Comparison of ENCODE assay signal across 22 cellular contexts in the genomic region with DNA sequence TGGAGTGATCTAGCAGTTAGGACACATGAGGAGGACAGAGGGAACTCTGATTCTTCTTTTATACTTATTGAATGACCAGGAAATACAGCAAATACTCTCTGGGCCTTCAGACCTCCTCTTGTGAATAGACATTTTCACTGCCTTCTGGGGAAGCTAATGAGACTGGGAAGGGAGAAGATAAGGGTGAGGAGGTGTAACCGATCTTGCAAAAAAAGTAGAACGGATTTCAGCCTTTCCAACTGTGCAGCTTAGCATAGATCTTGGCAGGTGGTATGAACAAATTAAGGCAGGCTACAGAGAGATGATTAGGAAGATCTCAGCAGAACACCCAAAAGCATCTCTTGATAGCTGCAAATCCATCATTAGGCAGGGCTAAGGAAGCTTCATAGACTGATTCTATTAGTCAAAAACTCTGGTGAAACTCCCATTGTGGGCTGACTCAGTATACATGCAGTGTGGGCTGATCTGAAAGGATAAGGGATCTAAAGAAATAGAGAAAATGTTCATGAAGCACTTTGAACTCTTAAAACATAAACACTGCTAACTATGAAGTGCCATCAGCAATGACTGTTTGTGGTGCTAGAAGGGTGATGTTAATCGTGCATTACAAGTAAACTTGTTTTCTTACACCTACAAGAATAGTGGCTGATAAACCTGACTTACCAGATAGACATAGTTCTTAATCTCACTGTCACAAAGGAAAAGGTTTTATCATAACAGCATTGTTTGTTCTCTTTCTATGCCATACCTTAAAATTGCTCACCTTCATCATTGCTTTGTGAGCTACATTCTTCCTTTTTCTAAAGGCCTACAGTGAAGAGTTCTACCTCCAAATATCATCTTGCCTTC.
"Had no signal": no experiment of that assay in that cellular context is flagged by ENCODE, and none has a peak within 500 bp of the region (broad histone marks: within the 10 kb centered on the region; RNA-seq: fewer than 3 reads in every experiment).

No MANE protein-coding gene starts in this region.

- H3K36me3 ChIP-seq: heart left ventricle, upper lobe of right lung, WERI-Rb-1 had no signal

- H3K9me3 ChIP-seq: upper lobe of right lung had no signal

- H3K79me2 ChIP-seq: parathyroid adenoma had no signal

- H3K4me3 ChIP-seq: heart left ventricle, smooth muscle cell, upper lobe of right lung had no signal

- H3K27me3 Mint-ChIP-seq: brain; central memory CD8-positive, alpha-beta T cell; effector memory CD8-positive, alpha-beta T cell; stimulated activated naive B cell treated with anti-CD40 and anti-IgM and Interleukin-4, amounts not matched to agents 10 μg/mL and 1 μg/mL and 100 μg/mL, for 72 hours had no signal

- H2AFZ ChIP-seq: parathyroid adenoma had no signal

- H3K4me3 Mint-ChIP-seq: activated T-helper 17 cell treated with anti-CD3 and anti-CD28 coated beads, Interleukin-2, amount 50 U/mL, for 72 hours; brain; central memory CD8-positive, alpha-beta T cell; effector memory CD8-positive, alpha-beta T cell; nephron; stimulated activated naive B cell treated with anti-CD40 and anti-IgM and Interleukin-4, amounts not matched to agents 10 μg/mL and 1 μg/mL and 100 μg/mL, for 72 hours; T-cell; T-helper 2 cell treated with Interferon-gamma antibody and Interleukin-4, amounts not matched to agents 5 μg/mL and 100 μg/mL, for 36 hours had no signal

- H3K4me2 ChIP-seq: smooth muscle cell had no signal

- H3K27me3 ChIP-seq: heart left ventricle, upper lobe of right lung had no signal

- H3K27ac Mint-ChIP-seq: activated naive CD4-positive, alpha-beta T cell treated with anti-CD3 and anti-CD28 coated beads, Interleukin-2, amount 50 U/mL, for 72 hours; activated T-helper 17 cell treated with anti-CD3 and anti-CD28 coated beads, Interleukin-2, amount 50 U/mL, for 72 hours; brain; effector memory CD8-positive, alpha-beta T cell; nephron; stimulated activated naive B cell treated with anti-CD40 and anti-IgM and Interleukin-4, amounts not matched to agents 10 μg/mL and 1 μg/mL and 100 μg/mL, for 72 hours; T-cell; T-helper 2 cell treated with Interferon-gamma antibody and Interleukin-4, amounts not matched to agents 5 μg/mL and 100 μg/mL, for 36 hours had no signal

- H3K4me1 ChIP-seq: heart left ventricle, parathyroid adenoma, upper lobe of right lung had no signal

- H3K9me3 Mint-ChIP-seq: activated T-helper 17 cell treated with anti-CD3 and anti-CD28 coated beads, Interleukin-2, amount 50 U/mL, for 72 hours; central memory CD8-positive, alpha-beta T cell had no signal

- H3K36me3 Mint-ChIP-seq: activated naive CD4-positive, alpha-beta T cell treated with anti-CD3 and anti-CD28 coated beads, Interleukin-2, amount 50 U/mL, for 72 hours; brain; stimulated activated naive B cell treated with anti-CD40 and anti-IgM and Interleukin-4, amounts not matched to agents 10 μg/mL and 1 μg/mL and 100 μg/mL, for 72 hours; T-cell had no signal

- H3K27ac ChIP-seq: heart left ventricle, parathyroid adenoma, upper lobe of right lung, WERI-Rb-1 had no signal

- DNase-seq: activated CD4-positive, alpha-beta T cell treated with anti-CD3 and anti-CD28 coated beads for 1 hour; activated CD4-positive, alpha-beta T cell treated with anti-CD3 and anti-CD28 coated beads, Interleukin-2, amount 50 U/mL, for 1 hour; activated T-cell treated with anti-CD3 and anti-CD28 coated beads, Interleukin-2, amount 50 U/mL, for 1 hour; aorta; effector memory CD8-positive, alpha-beta T cell; heart left ventricle; left ventricle myocardium superior; stimulated activated CD4-positive, alpha-beta T cell treated with anti-CD3 and anti-CD28 coated beads, Interleukin-15, amount 100 ng/mL, for 24 hours; stimulated activated CD8-positive, alpha-beta memory T cell treated with anti-CD3 and anti-CD28 coated beads, Interleukin-4, amount 100 ng/mL, for 48 hours; stimulated activated naive B cell treated with anti-CD40 and anti-IgM and Interleukin-4, amounts not matched to agents 10 μg/mL and 1 μg/mL and 100 μg/mL, for 72 hours; T-cell; upper lobe of right lung; WERI-Rb-1 had no signal

- ATAC-seq: activated naive CD4-positive, alpha-beta T cell treated with anti-CD3 and anti-CD28 coated beads, Interleukin-2, amount 50 U/mL, for 72 hours; activated T-helper 17 cell treated with anti-CD3 and anti-CD28 coated beads, Interleukin-2, amount 50 U/mL, for 72 hours; effector memory CD8-positive, alpha-beta T cell; heart left ventricle; left ventricle myocardium superior; sciatic nerve; stimulated activated naive B cell treated with anti-CD40 and anti-IgM and Interleukin-4, amounts not matched to agents 10 μg/mL and 1 μg/mL and 100 μg/mL, for 72 hours; T-cell; upper lobe of right lung had no signal

- H3K9ac ChIP-seq: parathyroid adenoma had no signal

- H3K4me1 Mint-ChIP-seq: activated T-helper 17 cell treated with anti-CD3 and anti-CD28 coated beads, Interleukin-2, amount 50 U/mL, for 72 hours; brain; central memory CD8-positive, alpha-beta T cell; nephron; stimulated activated naive B cell treated with anti-CD40 and anti-IgM and Interleukin-4, amounts not matched to agents 10 μg/mL and 1 μg/mL and 100 μg/mL, for 72 hours; T-cell had no signal
